ENCODE assay signal across 8 cellular contexts in genomic region chr3:51538459-51539290, GRCh38. TPM values are rescaled to one million over a fixed set of nuclear protein-coding genes. Genes with fewer than 3 reads are reported as not detected.
DNase-seq lines count a peak whose midpoint lies in the region; ATAC-seq, FAIRE-seq and TF ChIP-seq lines count a peak whose summit lies in the region.

RAD54L2 (plus strand) TSS chr3:51538719; CDS start chr3:51590421, 51,702 bp downstream.

- peak; percentile 54 to 86 (median 72) for DNase-seq in CD4-positive, CD25-positive, alpha-beta regulatory T cell
- DNase-seq in GM19239 (ENCODE audit: insufficient read length, low spot score), result peak; percentile 83
- peak; percentile 49 for DNase-seq in NOMO-1 treated with DMSO at 0.1 percent for 48 hours (lab: John Stamatoyannopoulos, UW; ENCODE audit: unreplicated experiment)
- DNase-seq in activated CD8-positive, alpha-beta memory T cell treated with anti-CD3 and anti-CD28 coated beads, Interleukin-2, amount 50 U/mL, for 24 hours (ENCODE audit: extremely low read depth), result peak; percentile 47
- peak; percentile 66 to 85 for DNase-seq in mesothelial cell of epicardium (ENCODE audit: low spot score in 2 of 2, unreplicated experiment in 2 of 2)
- DNase-seq in stimulated activated CD8-positive, alpha-beta memory T cell treated with anti-CD3 and anti-CD28 coated beads, Interleukin-15, amount 100 ng/mL, for 4 hours (ENCODE audit: low read depth in 2 of 2), result peak; percentile 50 to 59

- H3K27me3 ChIP-seq in CD4-positive, CD25-positive, alpha-beta regulatory T cell (ENCODE audit: control insufficient read depth, insufficient read depth, low read length), result no peaks in the 10 kb centered on the region

- peaks cover 16 to 54% (median 32%) of the 10 kb centered on the region in 4 donors for H3K4me1 Mint-ChIP-seq in CD4-positive, CD25-positive, alpha-beta regulatory T cell
- H3K4me1 Mint-ChIP-seq in mesothelial cell of epicardium, result peaks cover 18% of the 10 kb centered on the region

- H3K27me3 Mint-ChIP-seq in CD4-positive, CD25-positive, alpha-beta regulatory T cell, result peaks cover 6% of the 10 kb centered on the region
- no peaks in the 10 kb centered on the region for H3K27me3 Mint-ChIP-seq in mesothelial cell of epicardium (ENCODE audit: low read depth)

- H3K27ac ChIP-seq in CD4-positive, CD25-positive, alpha-beta regulatory T cell (ENCODE audit: insufficient read depth, low read length, poor library complexity, severe bottlenecking), result peak within 1 kb of the TSS; percentile 65

- H3K9me3 Mint-ChIP-seq in CD4-positive, CD25-positive, alpha-beta regulatory T cell, result no peaks in the 10 kb centered on the region
- H3K9me3 Mint-ChIP-seq in mesothelial cell of epicardium, result no peaks in the 10 kb centered on the region

- peaks cover 27% of the 10 kb centered on the region for H3K4me1 ChIP-seq in CD4-positive, CD25-positive, alpha-beta regulatory T cell (ENCODE audit: control insufficient read depth, insufficient read depth, low read length, poor library complexity, severe bottlenecking)

- in situ Hi-C loops in endometrial microvascular endothelial cells (cut with HindIII; ENCODE audit: inconsistent ontology term, low pct_unique_long_range_greater_than_20kb, low sequenced_read_pairs), result no loop called here

- no peaks in the 10 kb centered on the region for H3K9me3 ChIP-seq in CD4-positive, CD25-positive, alpha-beta regulatory T cell (ENCODE audit: control insufficient read depth in 2 of 2, low read length in 2 of 2)

- TF ChIP-seq CTCF in mesothelial cell of epicardium (IDR thresholded peaks at IDR 0.05; ENCODE audit: unreplicated experiment), result no peak

- peak; percentile 76 for FAIRE-seq in GM19239 (lab: Jason Lieb, UNC)

- peak within 1 kb of the TSS; percentile 93 to 99 (median 95) for H3K27ac Mint-ChIP-seq in CD4-positive, CD25-positive, alpha-beta regulatory T cell
- H3K27ac Mint-ChIP-seq in mesothelial cell of epicardium, result peak within 1 kb of the TSS; percentile 96

- H3K36me3 Mint-ChIP-seq in CD4-positive, CD25-positive, alpha-beta regulatory T cell, result peaks cover 2% of the 10 kb centered on the region
- H3K36me3 Mint-ChIP-seq in mesothelial cell of epicardium, result peaks cover 5% of the 10 kb centered on the region

- H3K4me3 ChIP-seq in CD4-positive, CD25-positive, alpha-beta regulatory T cell (ENCODE audit: low read depth, low read length), result peak within 1 kb of the TSS; percentile 93

- H3K36me3 ChIP-seq in CD4-positive, CD25-positive, alpha-beta regulatory T cell (ENCODE audit: control insufficient read depth, insufficient read depth, low read length), result peaks cover 9% of the 10 kb centered on the region

- peak; percentile 90 to 91 for ATAC-seq in CD4-positive, CD25-positive, alpha-beta regulatory T cell (ENCODE audit: low read depth in 2 of 2)
- ATAC-seq in HG03469 (IDR thresholded peaks at IDR 0.05; ENCODE audit: unreplicated experiment), result peak; percentile 69

- peak within 1 kb of the TSS; percentile 89 to 96 (median 94) for H3K4me3 Mint-ChIP-seq in CD4-positive, CD25-positive, alpha-beta regulatory T cell
- H3K4me3 Mint-ChIP-seq in mesothelial cell of epicardium, result peak within 1 kb of the TSS; percentile 91

RNA-seq across cellular contexts. Expression of gene RAD54L2, which starts in this region (rescaled TPM):
- 41.3 TPM for total RNA-seq in CD4-positive, CD25-positive, alpha-beta regulatory T cell
- 10 to 100 TPM in 3 of 4 donors, 1 to 10 TPM in 1; 6.9 to 17.1 (median 13.3) TPM for polyA plus RNA-seq in CD4-positive, CD25-positive, alpha-beta regulatory T cell
- 12.8 TPM for total RNA-seq in endometrial microvascular endothelial cells (ENCODE audit: inconsistent ontology term)
- 41.7 to 43.8 TPM (median 42.8 TPM) in 3 replicates for total RNA-seq in mesothelial cell of epicardium

Comparison
In these comparisons a context has a peak if more than half of its experiments do, and no peak if none do; other contexts are left out.
1. Peak in every context shown above with its lines: DNase-seq, ATAC-seq, H3K4me3 ChIP-seq and H3K27ac ChIP-seq.